Comparison of ENCODE assay signal across 8 cellular contexts in genomic region chr4:74157743-74158560, GRCh38. TPM values are rescaled to one million over a fixed set of nuclear protein-coding genes. Genes with fewer than 3 reads are reported as not detected.
DNase-seq lines count a peak whose midpoint lies in the region; ATAC-seq and TF ChIP-seq lines count a peak whose summit lies in the region.

Gene MTHFD2L, plus strand, starts transcription at chr4:74158118. Its CDS starts 21 bp downstream, at chr4:74158139.

- no peaks in the 10 kb centered on the region for H3K27me3 ChIP-seq in spleen (replicated peaks in 1 of 7)

- H3K27ac Mint-ChIP-seq in activated B cell treated with CpG ODN at 0.5 μM for 24 hours = peak within 1 kb of the TSS; percentile 80

- H3K4me1 Mint-ChIP-seq in activated B cell treated with CpG ODN at 0.5 μM for 24 hours = peaks cover 18% of the 10 kb centered on the region

- TF ChIP-seq POLR2A in spleen (IDR thresholded peaks at IDR 0.05) = peak in 2 of 3 donors; percentile 39 to 69

- DNase-seq in AG09309 (ENCODE audit: low read depth) (peak; percentile 77), NCI-H2227 (lab: John Stamatoyannopoulos, UW; ENCODE audit: unreplicated experiment) (peak; percentile 94), activated B cell treated with CpG ODN at 0.5 μM for 24 hours (peak; percentile 83), inferior parietal cortex (ENCODE audit: extremely low spot score) (peak; percentile 88), spleen (peak; percentile 99)
- DNase-seq in central memory CD4-positive, alpha-beta T cell = peak; percentile 71

- H3K4me3 ChIP-seq in AG09309 (ENCODE audit: control insufficient read depth, low read depth, low read length) (peak within 1 kb of the TSS; percentile 52), spleen (peak within 1 kb of the TSS; percentile 53 to 84 (median 60))

- ATAC-seq in GM18909 (IDR thresholded peaks at IDR 0.05; ENCODE audit: poor library complexity, unreplicated experiment) (peak; percentile 98), HG03159 (IDR thresholded peaks at IDR 0.05; ENCODE audit: unreplicated experiment) (peak; percentile 98), activated B cell treated with CpG ODN at 0.5 μM for 24 hours (ENCODE audit: low read depth) (peak; percentile 97)

- intact Hi-C loops in activated B cell treated with CpG ODN at 0.5 μM for 24 hours (cut with micrococcal nuclease) (loop anchor here (1.0 to 5.0 kb wide), 5 partner anchors 47 to 1091 kb away; partner anchors contain the start of genes ANKRD17, AREG and COX18), spleen (cut with DNase I; ENCODE audit: low total_unique reads) (no loop called here)

- H3K36me3 ChIP-seq in spleen = peaks cover 0 to 30% (median 8%) of the 10 kb centered on the region in 6 donors

- H3K4me1 ChIP-seq in spleen = peaks cover 9 to 30% (median 23%) of the 10 kb centered on the region in 6 donors

- H3K27me3 Mint-ChIP-seq in activated B cell treated with CpG ODN at 0.5 μM for 24 hours = peaks cover 6% of the 10 kb centered on the region

- no peak for TF ChIP-seq CTCF in AG09309 (IDR thresholded peaks at IDR 0.05; ENCODE audit: control insufficient read depth, insufficient read depth, low read depth, low read length, missing control alignments)
- no peak for TF ChIP-seq CTCF in activated B cell treated with CpG ODN at 0.5 μM for 24 hours (IDR thresholded peaks at IDR 0.05)
- TF ChIP-seq CTCF in spleen (IDR thresholded peaks at IDR 0.05 in 8 of 11, conservative IDR thresholded peaks at IDR 0.05 in 3 of 11) = no peak

- H3K27ac ChIP-seq in spleen = peak within 1 kb of the TSS; percentile 70 to 95 (median 91)

- no peaks in the 10 kb centered on the region for H3K9me3 Mint-ChIP-seq in activated B cell treated with CpG ODN at 0.5 μM for 24 hours

- 0% methylated on average over 59 to 79 of the region's 79 CpGs for WGBS in spleen, 5 donors

- CTCF ChIA-PET in activated B cell treated with CpG ODN at 0.5 μM for 24 hours (lab: Charles Lee) = interaction anchor here (1.1 kb wide), 1 partner anchor 71 kb away, joined by 3 read pairs; no protein-coding TSS in a partner anchor

- peaks cover 23% of the 10 kb centered on the region for H3K36me3 Mint-ChIP-seq in activated B cell treated with CpG ODN at 0.5 μM for 24 hours (ENCODE audit: low read depth)

- no peaks in the 10 kb centered on the region for H3K9me3 ChIP-seq in spleen

- peak within 1 kb of the TSS; percentile 92 for H3K4me3 Mint-ChIP-seq in activated B cell treated with CpG ODN at 0.5 μM for 24 hours

- POLR2A ChIA-PET in activated B cell treated with CpG ODN at 0.5 μM for 24 hours (lab: Charles Lee) = interaction anchor here (0.7 kb wide), 1 partner anchor 9 kb away, joined by 4 read pairs; no protein-coding TSS in a partner anchor

RNA-seq across cellular contexts. Expression of gene MTHFD2L, which starts in this region (rescaled TPM):
- 12.0 and 14.3 TPM in 2 replicates for total RNA-seq in activated B cell treated with CpG ODN at 0.5 μM for 24 hours
- 10 to 100 TPM in 6 of 7 donors, 1 to 10 TPM in 1; 9.2 to 19.7 (median 14.9) TPM for total RNA-seq in spleen
- polyA plus RNA-seq in spleen = 10 to 100 TPM in 1 of 3 donors, 1 to 10 TPM in 2; 7.8 to 10.4 (median 9.3) TPM

Comparison
In these comparisons a context has a peak if more than half of its experiments do, and no peak if none do; other contexts are left out.
1. Peak in every context shown above with its lines: DNase-seq, ATAC-seq, H3K4me3 ChIP-seq and H3K27ac ChIP-seq.